10 cellular contexts compared by ENCODE assay signal in the genomic region with DNA sequence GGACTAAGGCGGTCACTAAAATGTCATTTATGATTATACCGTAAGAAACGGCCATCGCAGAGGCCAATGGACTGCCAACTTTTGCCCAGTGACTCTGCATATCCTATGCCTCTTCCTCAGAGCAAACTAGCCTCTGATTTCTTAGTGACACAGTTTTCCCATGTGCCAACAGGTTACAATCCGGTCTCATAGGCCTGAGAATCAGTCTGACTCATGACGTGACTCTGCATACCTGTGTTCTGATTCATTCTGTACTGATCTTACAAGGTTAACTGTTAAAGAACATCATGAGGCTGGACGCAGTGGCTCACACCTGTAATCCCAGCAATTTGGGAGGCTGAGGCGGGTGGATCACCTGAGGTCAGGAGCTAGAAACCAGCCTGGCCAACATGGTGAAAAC. TPM values are rescaled to one million over a fixed set of nuclear protein-coding genes. Genes with fewer than 3 reads are reported as not detected.
DNase-seq lines count a peak whose midpoint lies in the region; ATAC-seq, FAIRE-seq and TF ChIP-seq lines count a peak whose summit lies in the region.
"Had no signal": no experiment of that assay in that cellular context is flagged by ENCODE, and none has a peak within 500 bp of the region (broad histone marks: within the 10 kb centered on the region; RNA-seq: fewer than 3 reads in every experiment).

No MANE protein-coding gene starts in this region.

- no peak overlapping the region for H3K4me3 ChIP-seq in astrocyte of the cerebellum (ENCODE audit: low read depth, low read length)
- no peak overlapping the region for H3K4me3 ChIP-seq in keratinocyte (ENCODE audit: control insufficient read depth in 2 of 3, extremely low read depth in 1 of 3, insufficient read depth in 2 of 3, low read depth in 1 of 3, low read length in 3 of 3)

- H3K79me2 ChIP-seq in keratinocyte (ENCODE audit: control insufficient read depth, insufficient read depth, low read length), result peaks cover 33% of the 10 kb centered on the region

- H3K27me3 ChIP-seq in keratinocyte (ENCODE audit: control insufficient read depth, extremely low read depth, insufficient read depth, low read length), result no peaks in the 10 kb centered on the region

- H3K27ac ChIP-seq in keratinocyte (ENCODE audit: control insufficient read depth, insufficient read depth, low read length), result peak overlapping the region; percentile 87

- no peaks in the 10 kb centered on the region for H4K20me1 ChIP-seq in keratinocyte (ENCODE audit: control insufficient read depth, extremely low read depth, insufficient read depth, low read length)

- H3K4me1 ChIP-seq in keratinocyte (ENCODE audit: control insufficient read depth, extremely low read depth, insufficient read depth, low read length), result peaks cover 24% of the 10 kb centered on the region

- peak overlapping the region; percentile 43 for H3K9ac ChIP-seq in keratinocyte (ENCODE audit: control insufficient read depth, extremely low read depth, insufficient read depth, low read length)

- peaks cover 3% of the 10 kb centered on the region for H3K9me1 ChIP-seq in keratinocyte (ENCODE audit: control insufficient read depth, extremely low read depth, insufficient read depth, low read length)

- TF ChIP-seq CTCF in astrocyte of the cerebellum (IDR thresholded peaks at IDR 0.05; ENCODE audit: low read depth, low read length, missing control alignments) (no peak), keratinocyte (optimal IDR thresholded peaks at IDR 0.05 in 1 of 3, IDR thresholded peaks at IDR 0.05 in 1 of 3, conservative IDR thresholded peaks at IDR 0.05 in 1 of 3; ENCODE audit: extremely low read depth in 1 of 3, insufficient read depth in 2 of 3, low read length in 3 of 3) (no peak)

- no peak overlapping the region for H2AFZ ChIP-seq in keratinocyte (ENCODE audit: control insufficient read depth, low read length)

- dilution Hi-C loops in keratinocyte (cut with MboI; ENCODE audit: extremely low pct_ligation_motif_present, low sequenced_read_pairs), result no loop called here

- H3K4me2 ChIP-seq in keratinocyte (ENCODE audit: control insufficient read depth, extremely low read depth, insufficient read depth, low read depth, low read length), result peak overlapping the region; percentile 52

- in situ Hi-C loops in astrocyte of the cerebellum (cut with HindIII; ENCODE audit: low sequenced_read_pairs), result no loop called here

- ATAC-seq in GM21367 (IDR thresholded peaks at IDR 0.05; ENCODE audit: unreplicated experiment), result no peak

- DNase-seq in A172 (ENCODE audit: low spot score), result peak; percentile 98
- peak; percentile 63 for DNase-seq in HK-2 (ENCODE audit: unreplicated experiment)
- peak; percentile 39 for DNase-seq in astrocyte of the cerebellum (ENCODE audit: low read depth)
- peak; percentile 94 for DNase-seq in keratinocyte (ENCODE audit: low read depth, low spot score)
- DNase-seq in Ammon's horn (ENCODE audit: low spot score), result no peak
- no peak for DNase-seq in NOMO-1 treated with DMSO at 0.1 percent for 48 hours (lab: John Stamatoyannopoulos, UW; ENCODE audit: unreplicated experiment)
- DNase-seq in DMS153 treated with DMSO at 0.1 percent for 48 hours (lab: John Stamatoyannopoulos, UW; ENCODE audit: unreplicated experiment), result no peak
- DNase-seq: activated effector memory CD4-positive, alpha-beta T cell treated with Interleukin-2 at 50 U/mL for 16 hours; NCI-H446 had no signal

- FAIRE-seq in keratinocyte (lab: Jason Lieb, UNC), result peak; percentile 98

- H3K9me3 ChIP-seq in keratinocyte (ENCODE audit: control insufficient read depth, low read depth, low read length), result no peaks in the 10 kb centered on the region

- peaks cover 5 to 7% of the 10 kb centered on the region in 2 experiments for H3K36me3 ChIP-seq in keratinocyte (ENCODE audit: control insufficient read depth in 2 of 2, extremely low read depth in 1 of 2, insufficient read depth in 2 of 2, low read length in 2 of 2)

RNA-seq across cellular contexts. Expression of a gene that starts 17.8 kb away (rescaled TPM):
- 27.0 and 42.2 TPM in 2 replicates for total RNA-seq in A172 (2014; rRNA removed; shearing (Covaris generic))
- 8.1 to 15.4 TPM (median 8.9 TPM) in 3 replicates for polyA plus RNA-seq in keratinocyte
- polyA plus RNA-seq in keratinocyte (2011; ENCODE audit: low read depth), result 5.6 TPM
- 9.9 and 10.2 TPM in 2 replicates for polyA plus RNA-seq in keratinocyte (2011; cell fraction: cytosol; rRNA removed)
- 30.8 and 34.2 TPM in 2 replicates for polyA plus RNA-seq in keratinocyte (2011; cell fraction: nucleus; rRNA removed)
- polyA plus RNA-seq in keratinocyte (2012; ENCODE audit: low replicate concordance), result 11.2 and 12.9 TPM in 2 replicates
- polyA minus RNA-seq in keratinocyte, result 22.1 to 34.5 TPM (median 33.8 TPM) in 3 replicates
- polyA minus RNA-seq in keratinocyte (2011; cell fraction: cytosol; rRNA and poly(A)+ RNA removed), result 16.1 TPM
- polyA minus RNA-seq in keratinocyte (2011; cell fraction: nucleus; rRNA and poly(A)+ RNA removed), result 30.1 and 36.6 TPM in 2 replicates

RNA-seq across cellular contexts. Expression of a gene that starts 30.8 kb away (rescaled TPM):
- 69.8 and 87.7 TPM in 2 replicates for total RNA-seq in A172 (2014; rRNA removed; shearing (Covaris generic))
- polyA plus RNA-seq in keratinocyte, result 34.0 to 48.0 TPM (median 35.6 TPM) in 3 replicates
- 67.5 TPM for polyA plus RNA-seq in keratinocyte (2011; ENCODE audit: low read depth)
- 26.6 and 50.9 TPM in 2 replicates for polyA plus RNA-seq in keratinocyte (2011; cell fraction: cytosol; rRNA removed)
- polyA plus RNA-seq in keratinocyte (2011; cell fraction: nucleus; rRNA removed), result 16.9 and 24.3 TPM in 2 replicates
- polyA plus RNA-seq in keratinocyte (2012; ENCODE audit: low replicate concordance), result 42.3 and 49.7 TPM in 2 replicates
- 5.1 to 46.7 TPM (median 26.8 TPM) in 3 replicates for polyA minus RNA-seq in keratinocyte
- polyA minus RNA-seq in keratinocyte (2011; cell fraction: cytosol; rRNA and poly(A)+ RNA removed), result 55.6 TPM
- polyA minus RNA-seq in keratinocyte (2011; cell fraction: nucleus; rRNA and poly(A)+ RNA removed), result 9.5 and 21.3 TPM in 2 replicates

Comparison
In these comparisons a context has a peak if more than half of its experiments do, and no peak if none do; other contexts are left out.
1. DNase-seq: peak in A172 (single experiment), HK-2 (single experiment), astrocyte of the cerebellum (single experiment) and keratinocyte (single experiment); none in Ammon's horn (single experiment), NOMO-1 treated with DMSO at 0.1 percent for 48 hours (single experiment) and DMS153 treated with DMSO at 0.1 percent for 48 hours (single experiment).